Comparison of ENCODE assay signal across 8 cellular contexts in the genomic region with DNA sequence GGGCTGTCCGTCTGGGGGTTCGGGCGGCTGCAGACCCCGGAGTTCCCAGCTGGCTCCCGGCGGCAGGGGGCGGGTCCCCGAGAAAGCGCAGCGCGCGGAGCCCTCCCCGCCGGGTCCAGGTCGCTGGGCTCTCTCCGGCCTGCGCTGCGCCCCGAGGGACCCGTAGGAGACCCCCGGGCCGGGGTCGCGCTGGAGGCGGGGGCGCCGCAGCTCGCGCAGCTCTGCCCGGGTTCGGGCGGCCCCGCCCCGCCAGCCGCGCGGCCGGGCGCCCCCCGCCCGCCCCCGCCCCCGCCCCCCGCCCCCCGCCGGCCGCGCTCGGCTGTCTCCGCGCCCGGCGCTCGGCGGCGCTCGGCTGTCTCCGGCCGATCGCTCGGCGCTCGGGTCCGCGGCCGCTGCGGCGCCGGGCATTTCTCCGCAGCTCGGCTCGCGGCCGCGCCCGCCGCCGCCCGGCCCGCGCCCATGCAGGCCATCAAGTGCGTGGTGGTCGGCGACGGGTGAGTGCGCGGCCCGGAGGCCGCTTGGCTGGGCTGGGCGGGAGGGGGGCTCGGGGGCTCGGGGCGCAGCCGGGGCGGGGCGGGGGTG. TPM values are rescaled to one million over a fixed set of nuclear protein-coding genes. Genes with fewer than 3 reads are reported as not detected.
DNase-seq lines count a peak whose midpoint lies in the region; TF ChIP-seq lines count a peak whose summit lies in the region.

A gene (plus strand): TSS at position 376 of the 582 bp plus-strand sequence. CDS start 84 bp downstream, at position 460.

- H3K27me3 ChIP-seq in mesenchymal stem cell (ENCODE audit: control insufficient read depth in 1 of 2, insufficient read depth in 1 of 2, low read length in 2 of 2) (peaks cover 0 to 12% of the 10 kb centered on the region in 2 experiments), uterus (peaks cover 0 to 3% of the 10 kb centered on the region in 2 donors)

- H4K8ac ChIP-seq in mesenchymal stem cell (ENCODE audit: low read length), result peak within 1 kb of the TSS; percentile 64

- 0% methylated on average over 29 of the region's 96 CpGs for WGBS in mesenchymal stem cell

- TF ChIP-seq CTCF in 22Rv1 (IDR thresholded peaks at IDR 0.05), result no peak
- no peak for TF ChIP-seq CTCF in GM10266 (IDR thresholded peaks at IDR 0.05; ENCODE audit: control insufficient read depth, insufficient read depth, low read depth, missing control alignments)
- TF ChIP-seq CTCF in uterus (IDR thresholded peaks at IDR 0.05), result no peak

- no peak for TF ChIP-seq POLR2A in uterus (IDR thresholded peaks at IDR 0.05)

- no peaks in the 10 kb centered on the region for H3K9me3 ChIP-seq in mesenchymal stem cell (ENCODE audit: control insufficient read depth, low read length)
- no peaks in the 10 kb centered on the region for H3K9me3 ChIP-seq in uterus

- H3K4me2 ChIP-seq in mesenchymal stem cell (ENCODE audit: low read length, poor library complexity, severe bottlenecking), result peak within 1 kb of the TSS; percentile 96

- H3K4me1 ChIP-seq in mesenchymal stem cell (ENCODE audit: control insufficient read depth, insufficient read depth, low read depth, low read length), result peaks cover 24% of the 10 kb centered on the region
- peaks cover 0 to 18% of the 10 kb centered on the region in 2 donors for H3K4me1 ChIP-seq in uterus

- H3K27ac ChIP-seq in 22Rv1 (peak within 1 kb of the TSS; percentile 97), mesenchymal stem cell (ENCODE audit: low read length, poor library complexity, severe bottlenecking) (no peak within 1 kb of the TSS), uterus (no peak within 1 kb of the TSS)

- no peak within 1 kb of the TSS for H2AK5ac ChIP-seq in mesenchymal stem cell (ENCODE audit: low read length, severe bottlenecking)

- H3K79me1 ChIP-seq in mesenchymal stem cell (replicated peaks; ENCODE audit: low read length, poor library complexity, severe bottlenecking), result peaks cover 13% of the 10 kb centered on the region

- peak within 1 kb of the TSS in 1 of 2 experiments; percentile 86 for H2BK12ac ChIP-seq in mesenchymal stem cell (ENCODE audit: low read length in 2 of 2)

- H3K23ac ChIP-seq in mesenchymal stem cell (ENCODE audit: low read length in 2 of 2), result no peak within 1 kb of the TSS

- H3K9ac ChIP-seq in mesenchymal stem cell (ENCODE audit: low read length), result peak within 1 kb of the TSS; percentile 38

- H2AFZ ChIP-seq in mesenchymal stem cell (ENCODE audit: low read depth, low read length), result peak within 1 kb of the TSS; percentile 88

- H3K14ac ChIP-seq in mesenchymal stem cell (ENCODE audit: low read length in 2 of 2), result peak within 1 kb of the TSS in 1 of 2 experiments; percentile 80

- H3K4ac ChIP-seq in mesenchymal stem cell (ENCODE audit: low read depth in 1 of 2, low read length in 2 of 2), result peak within 1 kb of the TSS; percentile 60 to 68

- H3K36me3 ChIP-seq in mesenchymal stem cell (ENCODE audit: control insufficient read depth in 1 of 2, insufficient read depth in 2 of 2, low read depth in 1 of 2, low read length in 2 of 2) (peaks cover 0 to 59% of the 10 kb centered on the region in 2 experiments), uterus (no peaks in the 10 kb centered on the region)

- no peak within 1 kb of the TSS for H2BK5ac ChIP-seq in mesenchymal stem cell (ENCODE audit: low read depth, low read length, poor library complexity, severe bottlenecking)

- peak within 1 kb of the TSS; percentile 84 for H2BK15ac ChIP-seq in mesenchymal stem cell (ENCODE audit: low read depth, poor library complexity, severe bottlenecking)

- H3K4me3 ChIP-seq in mesenchymal stem cell (ENCODE audit: insufficient read depth in 1 of 2, low read depth in 1 of 2, low read length in 2 of 2), result peak within 1 kb of the TSS; percentile 64 to 79
- H3K4me3 ChIP-seq in uterus, result peak within 1 kb of the TSS; percentile 29 to 35

- H3K18ac ChIP-seq in mesenchymal stem cell (ENCODE audit: low read depth in 1 of 2, low read length in 2 of 2), result peak within 1 kb of the TSS; percentile 52 to 78

- peak within 1 kb of the TSS; percentile 57 for H4K91ac ChIP-seq in mesenchymal stem cell (ENCODE audit: low read length)

- H2BK120ac ChIP-seq in mesenchymal stem cell (ENCODE audit: low read depth, low read length), result peak within 1 kb of the TSS; percentile 67

- DNase-seq in GM10266 (ENCODE audit: extremely low spot score) (peak; percentile 87), NCI-H774 (lab: John Stamatoyannopoulos, UW) (peak; percentile 68), cerebellum (ENCODE audit: low spot score) (peak; percentile 56), mesenchymal stem cell (peak; percentile 39), uterus (no peak), kidney glomerular epithelial cell (lab: John Stamatoyannopoulos, UW) (no peak), Ammon's horn (ENCODE audit: low spot score) (no peak)

- intact Hi-C loops in uterus (cut with DNase I; ENCODE audit: low total_unique reads), result loop anchor here (5.0 kb wide), 1 partner anchor 121 kb away; no protein-coding TSS in a partner anchor

RNA-seq across cellular contexts. Expression of the gene that starts here (rescaled TPM):
- 37.7 TPM for total RNA-seq in cerebellum
- 33.3 TPM for polyA plus RNA-seq in mesenchymal stem cell (2013, experiment 1 of 2)
- polyA plus RNA-seq in mesenchymal stem cell (2013, experiment 2 of 2), result 31.4 TPM
- 1 to 10 TPM in 1 of 4 donors, under 1 TPM in 1, not detected in 2; 0.91 to 8.4 TPM for total RNA-seq in uterus

Comparison
In these comparisons a context has a peak if more than half of its experiments do, and no peak if none do; other contexts are left out.
1. DNase-seq: peak in GM10266 (single experiment), NCI-H774 (single experiment), cerebellum (single experiment) and mesenchymal stem cell (single experiment); none in uterus (0 of 2), kidney glomerular epithelial cell (single experiment) and Ammon's horn (single experiment).